Comparison of ENCODE assay signal across 9 cellular contexts in the genomic region with DNA sequence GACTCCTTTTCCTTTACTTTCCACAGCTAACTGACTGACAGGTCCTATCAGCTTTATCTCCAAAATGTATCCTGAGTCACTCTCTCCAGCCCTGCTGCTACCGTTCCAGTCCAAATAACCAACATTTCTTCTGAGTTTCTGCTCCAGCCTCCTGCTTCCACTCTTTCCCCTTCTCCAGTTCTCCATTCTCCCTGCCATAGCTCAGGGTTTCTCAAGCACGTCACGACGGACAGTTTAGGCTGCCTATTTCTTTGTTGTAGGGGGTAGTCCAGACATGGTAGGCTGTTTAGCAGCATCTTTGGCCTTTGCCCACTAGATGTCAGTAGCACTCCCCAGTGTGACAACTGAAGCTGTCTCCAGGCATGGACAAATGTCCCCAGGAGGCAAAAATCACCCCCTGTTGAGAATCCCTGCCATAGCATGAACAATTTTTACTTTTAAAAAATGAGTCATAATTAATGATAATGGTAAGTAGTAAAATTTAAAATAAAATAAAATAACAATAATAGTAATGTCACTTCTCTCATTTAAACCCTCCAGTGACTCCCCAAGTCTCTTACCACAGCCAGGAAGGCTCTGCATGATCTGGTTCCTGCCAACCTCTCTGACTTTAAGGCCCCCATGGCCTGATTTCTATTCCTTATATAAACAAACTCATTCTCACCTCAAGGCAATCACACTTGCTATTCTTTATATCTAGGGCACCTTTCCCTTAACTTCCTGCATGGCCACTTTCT.
DNase-seq lines count a peak whose midpoint lies in the region; ATAC-seq, FAIRE-seq and TF ChIP-seq lines count a peak whose summit lies in the region.
"Had no signal": no experiment of that assay in that cellular context is flagged by ENCODE, and none has a peak within 500 bp of the region (broad histone marks: within the 10 kb centered on the region; RNA-seq: fewer than 3 reads in every experiment).

No MANE protein-coding gene starts in this region.

- peak overlapping the region; percentile 67; the same call in 1 of the 3 replicates for H2BK15ac ChIP-seq in IMR-90 (ENCODE audit: low read depth, low read length)

- no peak overlapping the region for H3K23ac ChIP-seq in IMR-90 (ENCODE audit: low read depth, low read length)

- FAIRE-seq in G401.6 (lab: Jason Lieb, UNC) = peak; percentile 45

- H3K9me3 ChIP-seq in IMR-90 (ENCODE audit: control insufficient read depth, insufficient read depth, low read length) (peaks cover 2% of the 10 kb centered on the region), Peyer's patch (no peaks in the 10 kb centered on the region), upper lobe of left lung (peaks cover 0 to 6% (median 1%) of the 10 kb centered on the region in 4 donors)
- H3K9me3 ChIP-seq: ovary had no signal

- peak overlapping the region; percentile 67 for H2BK120ac ChIP-seq in IMR-90 (ENCODE audit: low read depth, low read length)

- TF ChIP-seq CTCF in IMR-90 (conservative IDR thresholded peaks at IDR 0.05; ENCODE audit: low read depth, low read length) = peak; percentile 88
- peak in 5 of 6 experiments; percentile 18 to 70 (median 66) for TF ChIP-seq CTCF in Peyer's patch (IDR thresholded peaks at IDR 0.05)
- peak; percentile 90 for TF ChIP-seq CTCF in fibroblast of the aortic adventitia (IDR thresholded peaks at IDR 0.05; ENCODE audit: insufficient read depth, low read length)
- TF ChIP-seq CTCF in upper lobe of left lung (IDR thresholded peaks at IDR 0.05) = peak; percentile 60 to 73 (median 62)

- peak; percentile 89 for TF ChIP-seq RAD21 in IMR-90 (IDR thresholded peaks at IDR 0.05; ENCODE audit: low read length)

- peak overlapping the region; percentile 17; the same call in 1 of the 2 replicates for H3K18ac ChIP-seq in IMR-90 (ENCODE audit: low read depth, low read length)

- no peak overlapping the region for H3K4me2 ChIP-seq in IMR-90 (ENCODE audit: low read depth, low read length)

- in situ Hi-C loops in IMR-90 (cut with MboI; ENCODE audit: low sequenced_read_pairs) = no loop called here

- no peak overlapping the region for H3K9ac ChIP-seq in IMR-90 (ENCODE audit: low read depth, low read length)

- peak overlapping the region; percentile 58 for H2BK20ac ChIP-seq in IMR-90 (ENCODE audit: low read depth, low read length)

- H3K4me1 ChIP-seq in IMR-90 (ENCODE audit: control insufficient read depth, insufficient read depth, low read length) = peaks cover 2% of the 10 kb centered on the region; the same call in 1 of the 2 replicates
- no peaks in the 10 kb centered on the region for H3K4me1 ChIP-seq in Peyer's patch
- H3K4me1 ChIP-seq in upper lobe of left lung = peaks cover 0 to 6% (median 4%) of the 10 kb centered on the region in 4 donors

- peak overlapping the region; percentile 80 for H2AFZ ChIP-seq in IMR-90 (replicated peaks; ENCODE audit: low read length, poor library complexity)

- TF ChIP-seq POLR2A in IMR-90 (IDR thresholded peaks at IDR 0.05; ENCODE audit: low read depth, low read length) (no peak), Peyer's patch (IDR thresholded peaks at IDR 0.05) (no peak), upper lobe of left lung (IDR thresholded peaks at IDR 0.05) (no peak)

- H3K36me3 ChIP-seq in IMR-90 (ENCODE audit: control insufficient read depth, insufficient read depth, low read length) (no peaks in the 10 kb centered on the region), Peyer's patch (no peaks in the 10 kb centered on the region), upper lobe of left lung (no peaks in the 10 kb centered on the region)
- H3K36me3 ChIP-seq: ovary had no signal

- peak overlapping the region; percentile 63 for H4K5ac ChIP-seq in IMR-90 (ENCODE audit: low read depth, low read length)

- no peak overlapping the region for H3K56ac ChIP-seq in IMR-90 (ENCODE audit: extremely low read depth, insufficient read depth, low read length)

- H2BK5ac ChIP-seq in IMR-90 (ENCODE audit: low read depth, low read length, poor library complexity, severe bottlenecking) = peak overlapping the region; percentile 23

- H3K14ac ChIP-seq in IMR-90 (replicated peaks; ENCODE audit: low read depth, low read length) = peak overlapping the region; percentile 11; the same call in 1 of the 2 replicates

- H4K20me1 ChIP-seq in IMR-90 (ENCODE audit: insufficient read depth, low read length) = no peaks in the 10 kb centered on the region

- intact Hi-C loops in IMR-90 (cut with micrococcal nuclease) = loop anchor here (1.0 to 5.0 kb wide), 3 partner anchors 106 to 835 kb away; no protein-coding TSS in a partner anchor

- no peak overlapping the region for H2AK5ac ChIP-seq in IMR-90 (ENCODE audit: low read depth, low read length)

- peak overlapping the region; percentile 10; the same call in 1 of the 2 replicates for H3K4ac ChIP-seq in IMR-90 (ENCODE audit: low read depth, low read length)

- peak overlapping the region; percentile 58 for H2AK9ac ChIP-seq in IMR-90 (replicated peaks; ENCODE audit: low read depth, low read length, poor library complexity)

- no peak for TF ChIP-seq EP300 in upper lobe of left lung (IDR thresholded peaks at IDR 0.05)

- H4K91ac ChIP-seq in IMR-90 (ENCODE audit: insufficient read depth, low read depth, low read length) = peak overlapping the region; percentile 34; the same call in 1 of the 2 replicates

- peak; percentile 69 for DNase-seq in IMR-90
- DNase-seq in Peyer's patch = peak in 2 of 3 donors; percentile 17 to 75
- DNase-seq in activated T-cell treated with anti-CD3 and anti-CD28 coated beads, Interleukin-2, amount 50 U/mL, for 48 hours = peak; percentile 61 to 65
- DNase-seq in fibroblast of the aortic adventitia (ENCODE audit: low read depth) = peak; percentile 72
- DNase-seq in occipital lobe (lab: John Stamatoyannopoulos, UW) = peak; percentile 47
- peak in 1 of 2 donors; percentile 62 for DNase-seq in upper lobe of left lung

- no CpG with 5 or more reads among the region's 4 CpGs for WGBS in IMR-90 (ENCODE audit: extremely low coverage in 2 of 2, insufficient read length in 1 of 2), 2 experiments
- 2 to 7% methylated on average over 4 of the region's 4 CpGs for WGBS in upper lobe of left lung, 2 donors

- BruUV-seq in IMR-90 (replicated peaks; lab: Mats Ljungman, UMichigan) = no TSS peak

- peak; percentile 99 for ATAC-seq in GM21737 (IDR thresholded peaks at IDR 0.05; ENCODE audit: unreplicated experiment)
- peak; percentile 96 for ATAC-seq in IMR-90 (ENCODE audit: low read depth)
- peak; percentile 80 to 92 for ATAC-seq in upper lobe of left lung (ENCODE audit: low FRiP score in 2 of 2)

- dilution Hi-C loops in IMR-90 (cut with HindIII; ENCODE audit: low sequenced_read_pairs, unreplicated experiment) = no loop called here

- no peak overlapping the region for H3K4me3 ChIP-seq in IMR-90 (ENCODE audit: insufficient read depth, low read depth, low read length)
- H3K4me3 ChIP-seq in Peyer's patch = no peak overlapping the region
- H3K4me3 ChIP-seq in fibroblast of the aortic adventitia (ENCODE audit: low read depth, low read length) = no peak overlapping the region
- no peak overlapping the region for H3K4me3 ChIP-seq in upper lobe of left lung
- H3K4me3 ChIP-seq: ovary had no signal

- POLR2A ChIA-PET in IMR-90 (lab: Charles Lee; ENCODE audit: unreplicated experiment) = no interaction called here

- H3K79me1 ChIP-seq in IMR-90 (ENCODE audit: low read depth in 1 of 2, low read length in 2 of 2) = no peaks in the 10 kb centered on the region

- H3K27ac ChIP-seq in IMR-90 (ENCODE audit: insufficient read depth, low read length) (no peak overlapping the region), Peyer's patch (no peak overlapping the region), upper lobe of left lung (no peak overlapping the region)
- H3K27ac ChIP-seq: ovary had no signal

- CTCF ChIA-PET in IMR-90 (lab: Yijun Ruan, JAX) = interaction anchor here (0.6 to 2.7 kb wide), 13 partner anchors 8 to 790 kb away, joined by 3 to 9 read pairs (median 3); no protein-coding TSS in a partner anchor

- H3K9me1 ChIP-seq in IMR-90 (ENCODE audit: insufficient read depth, low read length) = no peaks in the 10 kb centered on the region

- H3K27me3 ChIP-seq in IMR-90 (ENCODE audit: control insufficient read depth, insufficient read depth, low read length) = no peaks in the 10 kb centered on the region
- H3K27me3 ChIP-seq in Peyer's patch = no peaks in the 10 kb centered on the region
- no peaks in the 10 kb centered on the region for H3K27me3 ChIP-seq in upper lobe of left lung
- H3K27me3 ChIP-seq: ovary had no signal

- peak overlapping the region in 1 of 2 experiments; percentile 74 for H4K8ac ChIP-seq in IMR-90 (ENCODE audit: low read depth in 2 of 2, low read length in 2 of 2)

TF ChIP-seq in IMR-90, 13 proteins besides CTCF, POLR2A, EP300 and RAD21:
- TF ChIP-seq MAFK (IDR thresholded peaks at IDR 0.05; ENCODE audit: low read depth, low read length) = no peak
- TF ChIP-seq SMC3 (IDR thresholded peaks at IDR 0.05; ENCODE audit: low read depth, low read length) = peak; percentile 67
